In genomic region chr1:109619405-109619654, GRCh38 we compare ENCODE assay signal across 8 cellular contexts. TPM values are rescaled to one million over a fixed set of nuclear protein-coding genes. Genes with fewer than 3 reads are reported as not detected.
DNase-seq lines count a peak whose midpoint lies in the region; ATAC-seq and TF ChIP-seq lines count a peak whose summit lies in the region.

Gene GNAT2, minus strand, starts transcription at chr1:109619616. Its CDS starts 6,746 bp downstream, at chr1:109612870.

- H3K27me3 ChIP-seq in heart right ventricle: no peaks in the 10 kb centered on the region
- H3K27me3 ChIP-seq in brain microvascular endothelial cell (replicated peaks): no peaks in the 10 kb centered on the region
- no peaks in the 10 kb centered on the region for H3K27me3 ChIP-seq in vagina

- no peak for ATAC-seq in heart right ventricle
- no peak for ATAC-seq in left cardiac atrium
- no peak for ATAC-seq in HG03354 (IDR thresholded peaks at IDR 0.05; ENCODE audit: poor library complexity, severe bottlenecking, unreplicated experiment)

- no peaks in the 10 kb centered on the region for H3K36me3 ChIP-seq in heart right ventricle
- H3K36me3 ChIP-seq in brain microvascular endothelial cell (replicated peaks): no peaks in the 10 kb centered on the region
- peaks cover 3% of the 10 kb centered on the region for H3K36me3 ChIP-seq in mesodermal cell (ENCODE audit: control insufficient read depth, insufficient read depth, low read length)
- H3K36me3 ChIP-seq in vagina: no peaks in the 10 kb centered on the region

- intact Hi-C loops in heart right ventricle (cut with DNase I) (no loop called here), left cardiac atrium (cut with DNase I) (no loop called here), vagina (cut with DNase I) (no loop called here)

- TF ChIP-seq POLR2A in vagina (IDR thresholded peaks at IDR 0.05): no peak

- peak within 1 kb of the TSS; percentile 1 to 97 (median 84) for H3K27ac ChIP-seq in heart right ventricle
- H3K27ac ChIP-seq in brain microvascular endothelial cell: peak within 1 kb of the TSS; percentile 90
- H3K27ac ChIP-seq in mesodermal cell (ENCODE audit: low read depth, low read length, severe bottlenecking): peak within 1 kb of the TSS; percentile 88
- H3K27ac ChIP-seq in vagina: peak within 1 kb of the TSS; percentile 91

- DNase-seq in heart right ventricle (no peak), left cardiac atrium (no peak), brain microvascular endothelial cell (no peak), vagina (ENCODE audit: extremely low spot score in 2 of 2) (no peak), GM03348 (ENCODE audit: low spot score) (no peak)
- no peak for DNase-seq in activated CD8-positive, alpha-beta memory T cell treated with anti-CD3 and anti-CD28 coated beads, Interleukin-2, amount 50 U/mL, for 48 hours

- TF ChIP-seq CTCF in heart right ventricle (IDR thresholded peaks at IDR 0.05): no peak
- no peak for TF ChIP-seq CTCF in brain microvascular endothelial cell (IDR thresholded peaks at IDR 0.05; ENCODE audit: low read depth, low read length, missing control alignments)
- no peak for TF ChIP-seq CTCF in vagina (IDR thresholded peaks at IDR 0.05)

- in situ Hi-C loops in brain microvascular endothelial cell (cut with HindIII; ENCODE audit: low pct_ligation_motif_present, low sequenced_read_pairs): no loop called here

- WGBS in heart right ventricle, 2 donors: 12 to 14% methylated on average over 6 of the region's 6 CpGs
- 16 to 26% methylated on average over 4 to 6 of the region's 6 CpGs for WGBS in mesodermal cell (ENCODE audit: insufficient coverage in 2 of 2), 2 experiments

- H3K9me3 ChIP-seq in heart right ventricle (no peaks in the 10 kb centered on the region), mesodermal cell (ENCODE audit: control insufficient read depth, low read length) (no peaks in the 10 kb centered on the region), vagina (no peaks in the 10 kb centered on the region)

- H3K4me1 ChIP-seq in heart right ventricle (peaks cover 5 to 87% (median 50%) of the 10 kb centered on the region in 9 donors), mesodermal cell (ENCODE audit: control insufficient read depth, insufficient read depth, low read length, poor library complexity, severe bottlenecking) (peaks cover 20% of the 10 kb centered on the region), vagina (peaks cover 44% of the 10 kb centered on the region)

- peak within 1 kb of the TSS; percentile 45 to 77 (median 72) for H3K4me3 ChIP-seq in heart right ventricle
- H3K4me3 ChIP-seq in brain microvascular endothelial cell (ENCODE audit: low read depth, low read length): peak within 1 kb of the TSS; percentile 75
- H3K4me3 ChIP-seq in mesodermal cell (ENCODE audit: extremely low read depth, insufficient read depth, low read length, poor library complexity, severe bottlenecking): peak within 1 kb of the TSS; percentile 89
- H3K4me3 ChIP-seq in vagina: peak within 1 kb of the TSS; percentile 69 to 83

RNA-seq across cellular contexts. Expression of gene GNAT2, which starts in this region (rescaled TPM):
- not detected for total RNA-seq in heart right ventricle
- polyA plus RNA-seq in heart right ventricle: under 1 TPM in 1 of 2 donors, not detected in 1; 0.04 TPM
- not detected for total RNA-seq in left cardiac atrium
- polyA plus RNA-seq in mesodermal cell (2013, experiment 1 of 2): not detected
- polyA plus RNA-seq in mesodermal cell (2013, experiment 2 of 2): 0.25 TPM
- not detected for total RNA-seq in vagina
